In genomic region chr15:55280589-55280988, GRCh38 we compare ENCODE assay signal across 8 cellular contexts. TPM values are rescaled to one million over a fixed set of nuclear protein-coding genes. Genes with fewer than 3 reads are reported as not detected.
DNase-seq lines count a peak whose midpoint lies in the region; ATAC-seq, FAIRE-seq and TF ChIP-seq lines count a peak whose summit lies in the region.
"Not testable (repeated sequence)": the region's sequence is repeated elsewhere in the genome, so short reads cannot be mapped to it uniquely, and the experiment has no call there.

No MANE protein-coding gene starts in this region.

- TF ChIP-seq CTCF in CD14-positive monocyte (IDR thresholded peaks at IDR 0.05); HEK293 (tag by site-specific recombination; IDR thresholded peaks at IDR 0.05); GM12878 (IDR thresholded peaks at IDR 0.05 in 2 of 3, conservative IDR thresholded peaks at IDR 0.05 in 1 of 3; ENCODE audit: control insufficient read depth in 2 of 3, extremely low read depth in 1 of 3, insufficient read depth in 1 of 3, low read depth in 3 of 3, low read length in 3 of 3): not testable (repeated sequence)

- not testable (repeated sequence) for H3K9me3 Mint-ChIP-seq in CD14-positive monocyte; activated CD4-positive, alpha-beta T cell treated with anti-CD3 and anti-CD28 coated beads, Interleukin-2, amount 10 ng/mL, durations not matched to agents 24 days and 14 days; immature natural killer cell

- not testable (repeated sequence) for H4K20me1 ChIP-seq in GM12878 (ENCODE audit: control insufficient read depth, insufficient read depth)

- TF ChIP-seq EP300 in GM12878 (IDR thresholded peaks at IDR 0.05; ENCODE audit: borderline replicate concordance in 1 of 2, control insufficient read depth in 1 of 2, low read depth in 2 of 2, low read length in 2 of 2), result not testable (repeated sequence)

- SMC1A ChIA-PET in GM12878 (lab: Charles Lee; ENCODE audit: uncharacterized antibody, unreplicated experiment), result interaction anchor here (1.8 to 11.6 kb wide), 3 partner anchors 13 to 61 kb away, joined by 6 to 110 read pairs (median 6); partner anchors contain the start of genes PIGB and PIGBOS1

- not testable (repeated sequence) for H3K36me3 ChIP-seq in HEK293 (ENCODE audit: control insufficient read depth in 2 of 2, insufficient read depth in 1 of 2, low read length in 2 of 2); GM12878 (ENCODE audit: control insufficient read depth in 2 of 2, insufficient read depth in 2 of 2, low read length in 1 of 2)

- H3K4me1 Mint-ChIP-seq in CD14-positive monocyte (peaks cover 92% of the 10 kb centered on the region), immature natural killer cell (peaks cover 99 to 100% of the 10 kb centered on the region in 2 donors)
- H3K4me1 Mint-ChIP-seq in activated CD4-positive, alpha-beta T cell treated with anti-CD3 and anti-CD28 coated beads, Interleukin-2, amount 10 ng/mL, durations not matched to agents 24 days and 14 days, result peaks cover 79% of the 10 kb centered on the region

- peak; percentile 63 for DNase-seq in CD14-positive monocyte (ENCODE audit: low spot score)
- DNase-seq in RCC 7860 (ENCODE audit: low spot score), result peak; percentile 23
- DNase-seq in activated CD4-positive, alpha-beta T cell treated with anti-CD3 and anti-CD28 coated beads, Interleukin-2, amount 10 ng/mL, durations not matched to agents 24 days and 14 days; GM12878 (ENCODE audit: low read depth, low spot score): not testable (repeated sequence)
- peak; percentile 27 for DNase-seq in activated T-helper 9 cell treated with anti-CD3 and anti-CD28 coated beads, Interleukin-2, amount 50 U/mL, for 16 hours (ENCODE audit: low read depth)
- peak in 1 of 3 donors; percentile 24 for DNase-seq in immature natural killer cell
- DNase-seq in stimulated activated CD4-positive, alpha-beta T cell treated with anti-CD3 and anti-CD28 coated beads, Interleukin-4, amount 100 ng/mL, for 24 hours, result peak; percentile 34

- POLR2A ChIA-PET in HEK293 (lab: Yijun Ruan, JAX), result not testable (repeated sequence)
- POLR2A ChIA-PET in GM12878 (lab: Charles Lee), result interaction anchor here (0.9 to 2.1 kb wide), 3 partner anchors 16 to 59 kb away, joined by 3 to 9 read pairs (median 3); no protein-coding TSS in a partner anchor

- in situ Hi-C loops in GM12878 (cut with MboI), result loop anchor here (5.0 kb wide), 1 partner anchor 58 kb away; no protein-coding TSS in a partner anchor

- H3K9ac ChIP-seq in GM12878 (ENCODE audit: control insufficient read depth, insufficient read depth, low read length), result not testable (repeated sequence)

- not testable (repeated sequence) for H3K9me3 ChIP-seq in HEK293 (ENCODE audit: control insufficient read depth, insufficient read depth, low read depth, low read length); GM12878 (replicated peaks; ENCODE audit: control insufficient read depth, insufficient read depth, low read length)

- CTCF ChIA-PET in HEK293 (lab: Yijun Ruan, JAX); GM12878 (lab: Yijun Ruan, JAX): not testable (repeated sequence)

- not testable (repeated sequence) for H2AFZ ChIP-seq in GM12878 (ENCODE audit: control insufficient read depth, low read depth, low read length)

- BruUV-seq in GM12878 (replicated peaks; lab: Mats Ljungman, UMichigan), result not testable (repeated sequence)

- not testable (repeated sequence) for TF ChIP-seq RAD21 in GM12878 (IDR thresholded peaks at IDR 0.05; ENCODE audit: insufficient read depth, low read depth, low read length)

- RAD21 ChIA-PET in GM12878 (lab: Charles Lee; ENCODE audit: unreplicated experiment), result interaction anchor here (0.7 to 1.4 kb wide), 4 partner anchors 9 to 59 kb away, joined by 3 to 5 read pairs (median 3); partner anchors contain the start of genes PIGB and PIGBOS1

- H3K4me2 ChIP-seq in GM12878 (ENCODE audit: control insufficient read depth, insufficient read depth), result not testable (repeated sequence)

- FAIRE-seq in RCC 7860 (lab: Jason Lieb, UNC); GM12878 (lab: Jason Lieb, UNC): not testable (repeated sequence)

- H3K36me3 Mint-ChIP-seq in CD14-positive monocyte, result peaks cover 24 to 32% of the 10 kb centered on the region in 2 donors
- H3K36me3 Mint-ChIP-seq in activated CD4-positive, alpha-beta T cell treated with anti-CD3 and anti-CD28 coated beads, Interleukin-2, amount 10 ng/mL, durations not matched to agents 24 days and 14 days (ENCODE audit: low read depth), result peaks cover 38% of the 10 kb centered on the region
- not testable (repeated sequence) for H3K36me3 Mint-ChIP-seq in immature natural killer cell

- 100% methylated on average over 2 of the region's 2 CpGs for WGBS in GM12878 (ENCODE audit: insufficient coverage, insufficient replicate concordance, low lambda C conversion rate, missing lambda C conversion rate)

- H3K27me3 Mint-ChIP-seq in CD14-positive monocyte (ENCODE audit: low read depth in 3 of 3); activated CD4-positive, alpha-beta T cell treated with anti-CD3 and anti-CD28 coated beads, Interleukin-2, amount 10 ng/mL, durations not matched to agents 24 days and 14 days; immature natural killer cell (ENCODE audit: low read depth in 3 of 3): not testable (repeated sequence)

- not testable (repeated sequence) for H3K27me3 ChIP-seq in GM12878 (replicated peaks in 1 of 2; ENCODE audit: control insufficient read depth in 2 of 2, insufficient read depth in 2 of 2, low read length in 1 of 2)

- intact Hi-C loops in CD14-positive monocyte (cut with micrococcal nuclease), result not testable (repeated sequence)
- intact Hi-C loops in activated CD4-positive, alpha-beta T cell treated with anti-CD3 and anti-CD28 coated beads, Interleukin-2, amount 10 ng/mL, durations not matched to agents 24 days and 14 days (cut with micrococcal nuclease), result loop anchor here (1.0 to 5.0 kb wide), 6 partner anchors 10 to 59 kb away; partner anchors contain the start of genes PIGB and PIGBOS1
- intact Hi-C loops in GM12878 (cut with micrococcal nuclease; ENCODE audit: unreplicated experiment), result loop anchor here (5.0 to 10.0 kb wide), 3 partner anchors 127 to 766 kb away; partner anchors contain the start of genes CCPG1 and PIERCE2

- TF ChIP-seq POLR2A in GM12878 (IDR thresholded peaks at IDR 0.05; ENCODE audit: low read depth, low read length), result not testable (repeated sequence)

- not testable (repeated sequence) for H3K4me3 ChIP-seq in HEK293 (ENCODE audit: low read depth, low read length); GM12878

- H3K27ac ChIP-seq in HEK293 (ENCODE audit: extremely low read depth, low read depth, low read length); GM12878 (ENCODE audit: control insufficient read depth, insufficient read depth): not testable (repeated sequence)

- not testable (repeated sequence) for ATAC-seq in GM12878

- H3K4me1 ChIP-seq in HEK293 (ENCODE audit: control insufficient read depth, insufficient read depth, low read length), result not testable (repeated sequence)
- H3K4me1 ChIP-seq in GM12878 (ENCODE audit: control insufficient read depth, insufficient read depth, low read length), result peaks cover 48% of the 10 kb centered on the region

- peaks cover 16% of the 10 kb centered on the region for H3K79me2 ChIP-seq in GM12878 (ENCODE audit: control insufficient read depth, insufficient read depth, low read length)

- not testable (repeated sequence) for H3K4me3 Mint-ChIP-seq in CD14-positive monocyte
- peak overlapping the region; percentile 53 for H3K4me3 Mint-ChIP-seq in activated CD4-positive, alpha-beta T cell treated with anti-CD3 and anti-CD28 coated beads, Interleukin-2, amount 10 ng/mL, durations not matched to agents 24 days and 14 days
- peak overlapping the region in 4 of 5 donors; percentile 31 to 89 (median 77) for H3K4me3 Mint-ChIP-seq in immature natural killer cell

- peak overlapping the region; percentile 40 to 97 (median 91) for H3K27ac Mint-ChIP-seq in CD14-positive monocyte
- H3K27ac Mint-ChIP-seq in activated CD4-positive, alpha-beta T cell treated with anti-CD3 and anti-CD28 coated beads, Interleukin-2, amount 10 ng/mL, durations not matched to agents 24 days and 14 days, result peak overlapping the region; percentile 83
- H3K27ac Mint-ChIP-seq in immature natural killer cell, result peak overlapping the region; percentile 95 to 99 (median 98)

RNA-seq across cellular contexts. Expression of gene RAB27A, which starts 9.0 kb away (rescaled TPM):
- 100 to 1,000 TPM; 135 to 159 TPM for polyA plus RNA-seq in CD14-positive monocyte
- 98.8 and 100 TPM in 2 replicates for total RNA-seq in activated CD4-positive, alpha-beta T cell treated with anti-CD3 and anti-CD28 coated beads, Interleukin-2, amount 10 ng/mL, durations not matched to agents 24 days and 14 days
- total RNA-seq in GM12878 (2013; cell fraction: nucleolus; rRNA removed), result 104 and 107 TPM in 2 replicates
- 13.3 and 15.4 TPM in 2 replicates for total RNA-seq in GM12878 (2014; rRNA removed)
- total RNA-seq in GM12878 (2014; rRNA removed; fragmentation: Illumina TruSeq; extraction: Trizol), result 27.6 and 30.8 TPM in 2 replicates
- 52.2 and 53.2 TPM in 2 replicates for total RNA-seq in GM12878 (2021)
- 14.9 TPM for polyA plus RNA-seq in GM12878 (2011; ENCODE audit: low read depth)
- 139 and 184 TPM in 2 replicates for polyA plus RNA-seq in GM12878 (2011; rRNA removed)
- 55.6 and 70.9 TPM in 2 replicates for polyA plus RNA-seq in GM12878 (2011; cell fraction: cytosol; rRNA removed)
- polyA plus RNA-seq in GM12878 (2011; cell fraction: nucleus; rRNA removed), result 35.5 and 42.4 TPM in 2 replicates
- polyA plus RNA-seq in GM12878 (2012), result 17.4 and 27.6 TPM in 2 replicates
- 65.4 and 85.6 TPM in 2 replicates for polyA plus RNA-seq in GM12878 (2014; fragmentation: Illumina TruSeq; extraction: Trizol)
- 10 to 100 TPM; 24.6 to 36.5 TPM for polyA plus RNA-seq in GM12878 (2014; fragmentation: Nextera tagmentation; extraction: Ambion mirVana)
- 44.3 and 50.6 TPM in 2 replicates for polyA plus RNA-seq in GM12878 (2014; rRNA removed)
- 10 to 100 TPM; 32.0 to 33.9 TPM for polyA plus RNA-seq in GM12878 (2016; fragmentation: Nextera tagmentation; extraction: Ambion mirVana)
- 38.7 and 48.9 TPM in 2 replicates for polyA minus RNA-seq in GM12878 (2011; rRNA and poly(A)+ RNA removed)
- polyA minus RNA-seq in GM12878 (2011; cell fraction: cytosol; rRNA and poly(A)+ RNA removed), result 20.4 and 23.8 TPM in 2 replicates
- 14.3 and 20.1 TPM in 2 replicates for polyA minus RNA-seq in GM12878 (2011; cell fraction: nucleus; rRNA and poly(A)+ RNA removed)
- 100 to 1,000 TPM in 2 of 3 donors, 10 to 100 TPM in 1; 99.6 to 157 (median 150) TPM for polyA plus RNA-seq in immature natural killer cell

RNA-seq across cellular contexts. Expression of gene PIGBOS1, which starts 38.3 kb away (rescaled TPM):
- polyA plus RNA-seq in CD14-positive monocyte (10 to 100 TPM; 67.3 to 69.7 TPM), GM12878 (2011; rRNA removed) (9.9 and 17.1 TPM in 2 replicates), GM12878 (2014; fragmentation: Illumina TruSeq; extraction: Trizol) (5.7 and 9.0 TPM in 2 replicates), GM12878 (2014; fragmentation: Nextera tagmentation; extraction: Ambion mirVana) (10 to 100 TPM; 19.9 to 24.7 TPM), GM12878 (2014; rRNA removed) (10.5 and 12.5 TPM in 2 replicates), GM12878 (2016; fragmentation: Nextera tagmentation; extraction: Ambion mirVana) (10 to 100 TPM; 10.0 to 13.2 TPM), immature natural killer cell (10 to 100 TPM; 26.2 to 46.7 (median 34.9) TPM)
- 9.7 and 10.3 TPM in 2 replicates for total RNA-seq in activated CD4-positive, alpha-beta T cell treated with anti-CD3 and anti-CD28 coated beads, Interleukin-2, amount 10 ng/mL, durations not matched to agents 24 days and 14 days
- 18.0 and 21.5 TPM in 2 replicates for total RNA-seq in GM12878 (2013; cell fraction: nucleolus; rRNA removed)
- total RNA-seq in GM12878 (2014; rRNA removed) (7.1 and 8.1 TPM in 2 replicates), GM12878 (2014; rRNA removed; fragmentation: Illumina TruSeq; extraction: Trizol) (14.0 and 14.1 TPM in 2 replicates), GM12878 (2021) (7.1 and 7.6 TPM in 2 replicates)
- polyA plus RNA-seq in GM12878 (2011; ENCODE audit: low read depth), result 13.4 TPM
- 8.7 and 11.8 TPM in 2 replicates for polyA plus RNA-seq in GM12878 (2011; cell fraction: cytosol; rRNA removed)
- 3.9 and 5.1 TPM in 2 replicates for polyA plus RNA-seq in GM12878 (2011; cell fraction: nucleus; rRNA removed)
- polyA plus RNA-seq in GM12878 (2012), result 12.8 and 18.7 TPM in 2 replicates
- 2.2 and 2.6 TPM in 2 replicates for polyA minus RNA-seq in GM12878 (2011; rRNA and poly(A)+ RNA removed)
- 4.0 and 5.2 TPM in 2 replicates for polyA minus RNA-seq in GM12878 (2011; cell fraction: cytosol; rRNA and poly(A)+ RNA removed)
- 7.7 and 16.2 TPM in 2 replicates for polyA minus RNA-seq in GM12878 (2011; cell fraction: nucleus; rRNA and poly(A)+ RNA removed)

RNA-seq across cellular contexts. Expression of gene PIGB, which starts 38.4 kb away (rescaled TPM):
- polyA plus RNA-seq in CD14-positive monocyte, result 10 to 100 TPM; 15.3 to 16.8 TPM
- total RNA-seq in activated CD4-positive, alpha-beta T cell treated with anti-CD3 and anti-CD28 coated beads, Interleukin-2, amount 10 ng/mL, durations not matched to agents 24 days and 14 days, result 13.3 and 18.6 TPM in 2 replicates
- total RNA-seq in GM12878 (2013; cell fraction: nucleolus; rRNA removed), result 76.7 and 77.5 TPM in 2 replicates
- total RNA-seq in GM12878 (2014; rRNA removed), result 20.7 and 25.9 TPM in 2 replicates
- total RNA-seq in GM12878 (2014; rRNA removed; fragmentation: Illumina TruSeq; extraction: Trizol), result 27.8 and 28.7 TPM in 2 replicates
- total RNA-seq in GM12878 (2021), result 21.2 and 23.7 TPM in 2 replicates
- polyA plus RNA-seq in GM12878 (2011; ENCODE audit: low read depth), result 16.8 TPM
- polyA plus RNA-seq in GM12878 (2011; rRNA removed), result 46.0 and 58.3 TPM in 2 replicates
- polyA plus RNA-seq in GM12878 (2011; cell fraction: cytosol; rRNA removed), result 18.0 and 20.1 TPM in 2 replicates
- 34.0 and 35.9 TPM in 2 replicates for polyA plus RNA-seq in GM12878 (2011; cell fraction: nucleus; rRNA removed)
- polyA plus RNA-seq in GM12878 (2012), result 13.7 and 18.8 TPM in 2 replicates
- 23.8 and 30.8 TPM in 2 replicates for polyA plus RNA-seq in GM12878 (2014; fragmentation: Illumina TruSeq; extraction: Trizol)
- 10 to 100 TPM; 22.7 to 44.6 TPM for polyA plus RNA-seq in GM12878 (2014; fragmentation: Nextera tagmentation; extraction: Ambion mirVana)
- 16.9 and 17.9 TPM in 2 replicates for polyA plus RNA-seq in GM12878 (2014; rRNA removed)
- polyA plus RNA-seq in GM12878 (2016; fragmentation: Nextera tagmentation; extraction: Ambion mirVana), result 10 to 100 TPM; 26.6 to 35.4 TPM
- 22.5 and 25.7 TPM in 2 replicates for polyA minus RNA-seq in GM12878 (2011; rRNA and poly(A)+ RNA removed)
- polyA minus RNA-seq in GM12878 (2011; cell fraction: cytosol; rRNA and poly(A)+ RNA removed), result 5.7 and 13.0 TPM in 2 replicates
- polyA minus RNA-seq in GM12878 (2011; cell fraction: nucleus; rRNA and poly(A)+ RNA removed), result 19.1 and 28.2 TPM in 2 replicates
- 10 to 100 TPM in 2 of 3 donors, 1 to 10 TPM in 1; 5.9 to 28.4 (median 19.7) TPM for polyA plus RNA-seq in immature natural killer cell
